Comparison of ENCODE assay signal across 8 cellular contexts in the genomic region with DNA sequence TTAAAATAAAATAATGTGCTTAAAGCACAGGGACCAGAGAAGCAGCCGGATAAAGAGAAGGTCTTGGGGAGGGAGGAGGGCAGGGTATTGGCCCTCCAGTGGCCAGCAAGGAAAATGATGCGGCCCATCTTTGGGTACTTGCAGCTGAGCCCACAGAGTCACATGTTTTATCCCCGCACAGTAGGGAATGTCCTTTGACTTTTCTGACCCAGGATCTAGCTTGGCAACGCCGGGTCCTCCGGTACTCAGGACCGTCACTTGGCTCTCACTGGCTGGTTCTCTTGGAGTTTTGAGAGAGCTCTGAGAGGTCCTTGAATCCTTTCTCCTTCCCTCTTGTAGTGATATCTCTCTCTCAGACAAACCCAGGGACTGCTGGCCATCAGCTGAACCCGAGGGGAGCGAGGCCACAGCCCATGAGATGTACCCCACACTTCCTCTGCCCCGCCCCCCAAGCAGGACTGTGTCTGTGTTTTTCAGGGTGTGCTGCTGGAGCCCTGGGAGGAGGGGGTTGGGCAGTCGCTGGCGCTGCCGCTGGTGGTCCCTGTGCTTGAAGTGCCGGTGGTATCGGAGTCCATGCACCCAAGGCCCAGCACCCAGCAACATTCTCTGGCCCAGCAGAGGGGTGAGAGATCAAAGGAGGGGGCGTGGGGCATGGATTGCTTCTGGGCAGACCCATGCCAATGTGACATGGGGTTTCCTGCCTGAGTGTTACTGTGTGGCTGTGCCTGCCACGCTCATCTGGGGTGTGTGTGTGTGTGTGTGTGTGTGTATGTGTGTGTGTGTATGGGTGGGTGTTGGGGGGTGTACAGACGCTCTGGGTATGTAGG. TPM values are rescaled to one million over a fixed set of nuclear protein-coding genes. Genes with fewer than 3 reads are reported as not detected.
DNase-seq lines count a peak whose midpoint lies in the region; ATAC-seq and TF ChIP-seq lines count a peak whose summit lies in the region.

No MANE protein-coding gene starts in this region.

- in situ Hi-C loops in G401 (cut with HindIII; ENCODE audit: low sequenced_read_pairs) = no loop called here
- in situ Hi-C loops in GM13976 (cut with MboI; ENCODE audit: low sequenced_read_pairs, unreplicated experiment) = no loop called here

- H3K27ac ChIP-seq in right atrium auricular region (peak overlapping the region; percentile 55 to 72), rectal smooth muscle tissue (ENCODE audit: low read depth, low read length) (peak overlapping the region; percentile 82)

- H3K36me3 ChIP-seq in adipocyte (ENCODE audit: control insufficient read depth, insufficient read depth, low read length, severe bottlenecking) = no peaks in the 10 kb centered on the region
- H3K36me3 ChIP-seq in right atrium auricular region = no peaks in the 10 kb centered on the region
- no peaks in the 10 kb centered on the region for H3K36me3 ChIP-seq in rectal smooth muscle tissue (ENCODE audit: control insufficient read depth, insufficient read depth, low read length)

- H3K4me1 ChIP-seq in adipocyte (ENCODE audit: control insufficient read depth, insufficient read depth, low read length) (peaks cover 9% of the 10 kb centered on the region), right atrium auricular region (peaks cover 0 to 22% of the 10 kb centered on the region in 2 donors), rectal smooth muscle tissue (ENCODE audit: control insufficient read depth, insufficient read depth, low read length) (peaks cover 24% of the 10 kb centered on the region)

- TF ChIP-seq CTCF in right atrium auricular region (IDR thresholded peaks at IDR 0.05) (peak in 1 of 2 donors; percentile 43), GM13976 (IDR thresholded peaks at IDR 0.05; ENCODE audit: borderline replicate concordance, control extremely low read depth, extremely low read depth, insufficient read depth, missing control alignments) (no peak)

- no peak for ATAC-seq in HG03442 (IDR thresholded peaks at IDR 0.05; ENCODE audit: unreplicated experiment)

- DNase-seq in G401 (ENCODE audit: low spot score) (peak; percentile 60), adipocyte (ENCODE audit: low read depth) (no peak), right atrium auricular region (ENCODE audit: low spot score) (no peak), NCI-H1436 (lab: John Stamatoyannopoulos, UW) (no peak), GM13976 (ENCODE audit: low spot score) (no peak)
- no peak for DNase-seq in central memory CD4-positive, alpha-beta T cell

- H3K4me3 ChIP-seq in adipocyte (ENCODE audit: low read length) (peak overlapping the region; percentile 72), right atrium auricular region (peak overlapping the region; percentile 23 to 52), rectal smooth muscle tissue (ENCODE audit: low read length) (peak overlapping the region; percentile 61)

- H3K9me3 ChIP-seq in adipocyte (ENCODE audit: control insufficient read depth, low read length) = no peaks in the 10 kb centered on the region
- no peaks in the 10 kb centered on the region for H3K9me3 ChIP-seq in right atrium auricular region

- peaks cover 9% of the 10 kb centered on the region for H3K27me3 ChIP-seq in adipocyte (replicated peaks; ENCODE audit: control insufficient read depth, insufficient read depth, low read length)
- H3K27me3 ChIP-seq in right atrium auricular region = no peaks in the 10 kb centered on the region
- H3K27me3 ChIP-seq in rectal smooth muscle tissue (ENCODE audit: control insufficient read depth, insufficient read depth, low read length) = no peaks in the 10 kb centered on the region

- H3K9ac ChIP-seq in adipocyte (ENCODE audit: low read length) = peak overlapping the region; percentile 59
- no peak overlapping the region for H3K9ac ChIP-seq in rectal smooth muscle tissue (ENCODE audit: low read length)

RNA-seq across cellular contexts. Expression of gene HSPA9, which starts 35.5 kb away (rescaled TPM):
- 394 and 650 TPM in 2 replicates for total RNA-seq in G401 (2014; rRNA removed; shearing (Covaris generic))
- 100 to 1,000 TPM; 258 to 417 TPM for total RNA-seq in right atrium auricular region
